8 cellular contexts compared by ENCODE assay signal in the genomic region with DNA sequence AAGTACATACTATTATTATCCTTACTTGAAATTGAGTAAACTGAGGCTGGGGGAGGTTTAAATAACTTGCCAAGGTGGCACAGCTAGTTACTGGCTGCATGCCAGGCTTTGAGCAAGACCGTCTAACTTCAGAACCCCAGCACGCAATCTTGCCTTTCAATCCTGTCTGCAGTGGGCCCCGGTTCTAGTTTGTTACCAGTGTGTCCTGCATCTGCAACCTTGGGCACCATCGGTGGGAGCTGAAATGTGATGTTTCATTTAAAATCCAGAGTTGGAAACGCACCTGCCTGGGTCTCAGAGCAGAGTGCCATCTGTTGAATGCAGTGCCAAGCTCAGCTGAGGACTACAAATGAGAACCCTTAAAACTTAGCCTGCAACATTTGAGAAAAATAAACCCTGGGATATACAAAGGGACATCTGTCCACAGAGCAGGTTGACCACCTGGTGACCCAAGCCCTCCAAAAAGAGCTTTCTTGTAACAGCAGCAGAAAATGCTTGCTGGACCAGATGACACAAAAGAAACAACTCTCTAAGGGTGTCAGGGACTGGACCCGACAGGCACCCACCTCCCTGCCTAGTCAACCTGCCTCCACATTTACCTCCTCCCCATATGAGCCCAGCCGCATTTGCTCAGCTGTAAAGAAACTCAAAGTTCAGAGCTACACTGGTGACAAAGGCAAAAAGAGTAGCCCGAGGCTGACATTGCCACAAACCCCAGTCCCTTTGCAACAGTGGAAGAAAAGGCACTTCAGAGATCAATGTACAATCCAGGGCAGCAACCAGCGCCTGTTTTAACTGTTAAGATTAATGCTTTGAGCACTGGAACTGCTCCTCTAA. TPM values are rescaled to one million over a fixed set of nuclear protein-coding genes. Genes with fewer than 3 reads are reported as not detected.
A peak's percentile ranks its signal among the peaks of the same experiment; 100 is the strongest.
DNase-seq lines count a peak whose midpoint lies in the region; ATAC-seq and TF ChIP-seq lines count a peak whose summit lies in the region.

No MANE protein-coding gene starts in this region.

- H3K27me3 ChIP-seq in naive thymus-derived CD4-positive, alpha-beta T cell (ENCODE audit: control insufficient read depth in 2 of 2, insufficient read depth in 2 of 2, low read length in 2 of 2), result peaks cover 5 to 8% of the 10 kb centered on the region in 2 donors

- H3K27ac ChIP-seq in coronary artery, result peak overlapping the region; percentile 3 to 86
- no peak overlapping the region for H3K27ac ChIP-seq in naive thymus-derived CD4-positive, alpha-beta T cell (ENCODE audit: low read depth, low read length)

- no peaks in the 10 kb centered on the region for H3K36me3 ChIP-seq in naive thymus-derived CD4-positive, alpha-beta T cell (ENCODE audit: control insufficient read depth in 2 of 3, insufficient read depth in 3 of 3, low read length in 3 of 3)

- peak overlapping the region; percentile 87 for H3K4me3 ChIP-seq in coronary artery
- H3K4me3 ChIP-seq in naive thymus-derived CD4-positive, alpha-beta T cell (ENCODE audit: low read length), result no peak overlapping the region

- H3K4me3 Mint-ChIP-seq in stimulated activated naive CD8-positive, alpha-beta T cell treated with anti-CD3 and anti-CD28 coated beads, Interleukin-15, Interleukin-2, amounts not matched to agents 100 ng/mL and 50 ng/mL, for 24 hours, result peak overlapping the region; percentile 72
- H3K4me3 Mint-ChIP-seq in naive thymus-derived CD4-positive, alpha-beta T cell, result peak overlapping the region; percentile 76 to 94 (median 84)

- H3K9me3 ChIP-seq in naive thymus-derived CD4-positive, alpha-beta T cell (ENCODE audit: control insufficient read depth in 2 of 3, low read length in 3 of 3), result no peaks in the 10 kb centered on the region

- H3K9me3 Mint-ChIP-seq in stimulated activated naive CD8-positive, alpha-beta T cell treated with anti-CD3 and anti-CD28 coated beads, Interleukin-15, Interleukin-2, amounts not matched to agents 100 ng/mL and 50 ng/mL, for 24 hours, result no peaks in the 10 kb centered on the region
- peaks cover 0 to 2% (median 0%) of the 10 kb centered on the region in 11 donors for H3K9me3 Mint-ChIP-seq in naive thymus-derived CD4-positive, alpha-beta T cell

- TF ChIP-seq CTCF in coronary artery (IDR thresholded peaks at IDR 0.05), result no peak

- intact Hi-C loops in naive thymus-derived CD4-positive, alpha-beta T cell (cut with micrococcal nuclease), result loop anchor here (5.0 to 10.0 kb wide), 3 partner anchors 59 to 249 kb away; no protein-coding TSS in a partner anchor

- DNase-seq in stimulated activated naive CD8-positive, alpha-beta T cell treated with anti-CD3 and anti-CD28 coated beads, Interleukin-15, Interleukin-2, amounts not matched to agents 100 U/mL and 50 U/mL, for 24 hours, result no peak
- no peak for DNase-seq in coronary artery (ENCODE audit: low spot score)
- DNase-seq in naive thymus-derived CD4-positive, alpha-beta T cell, result no peak
- DNase-seq in ecto neural progenitor cell (ENCODE audit: low spot score), result no peak
- DNase-seq in UCSD-AML1 (lab: John Stamatoyannopoulos, UW; ENCODE audit: unreplicated experiment), result no peak

- ATAC-seq in stimulated activated naive CD8-positive, alpha-beta T cell treated with anti-CD3 and anti-CD28 coated beads, Interleukin-15, Interleukin-2, amounts not matched to agents 100 U/mL and 50 U/mL, for 24 hours, result no peak
- no peak for ATAC-seq in naive thymus-derived CD4-positive, alpha-beta T cell
- ATAC-seq in HG03378 (IDR thresholded peaks at IDR 0.05; ENCODE audit: unreplicated experiment) (no peak), HG03460 (IDR thresholded peaks at IDR 0.05; ENCODE audit: unreplicated experiment) (no peak)

- H3K27ac Mint-ChIP-seq in stimulated activated naive CD8-positive, alpha-beta T cell treated with anti-CD3 and anti-CD28 coated beads, Interleukin-15, Interleukin-2, amounts not matched to agents 100 ng/mL and 50 ng/mL, for 24 hours, result no peak overlapping the region
- H3K27ac Mint-ChIP-seq in naive thymus-derived CD4-positive, alpha-beta T cell, result peak overlapping the region in 1 of 9 donors; percentile 33

- CTCF ChIA-PET in naive thymus-derived CD4-positive, alpha-beta T cell (lab: Charles Lee), result interaction anchor here (1.2 to 2.9 kb wide), 3 partner anchors 8 to 141 kb away, joined by 3 to 29 read pairs (median 5); no protein-coding TSS in a partner anchor

- H3K4me1 Mint-ChIP-seq in stimulated activated naive CD8-positive, alpha-beta T cell treated with anti-CD3 and anti-CD28 coated beads, Interleukin-15, Interleukin-2, amounts not matched to agents 100 ng/mL and 50 ng/mL, for 24 hours (ENCODE audit: low read depth), result peaks cover 13% of the 10 kb centered on the region
- H3K4me1 Mint-ChIP-seq in naive thymus-derived CD4-positive, alpha-beta T cell, result peaks cover 5 to 22% (median 18%) of the 10 kb centered on the region in 7 donors

- no peaks in the 10 kb centered on the region for H3K36me3 Mint-ChIP-seq in stimulated activated naive CD8-positive, alpha-beta T cell treated with anti-CD3 and anti-CD28 coated beads, Interleukin-15, Interleukin-2, amounts not matched to agents 100 ng/mL and 50 ng/mL, for 24 hours (ENCODE audit: low read depth)
- H3K36me3 Mint-ChIP-seq in naive thymus-derived CD4-positive, alpha-beta T cell, result no peaks in the 10 kb centered on the region

- peaks cover 0 to 9% of the 10 kb centered on the region in 2 donors for H3K4me1 ChIP-seq in naive thymus-derived CD4-positive, alpha-beta T cell (ENCODE audit: control insufficient read depth in 2 of 2, insufficient read depth in 2 of 2, low read length in 2 of 2)

- POLR2A ChIA-PET in naive thymus-derived CD4-positive, alpha-beta T cell (lab: Charles Lee), result interaction anchor here (1.5 kb wide), 1 partner anchor 89 kb away, joined by 8 read pairs; no protein-coding TSS in a partner anchor

- H3K27me3 Mint-ChIP-seq in stimulated activated naive CD8-positive, alpha-beta T cell treated with anti-CD3 and anti-CD28 coated beads, Interleukin-15, Interleukin-2, amounts not matched to agents 100 ng/mL and 50 ng/mL, for 24 hours, result peaks cover 35% of the 10 kb centered on the region
- H3K27me3 Mint-ChIP-seq in naive thymus-derived CD4-positive, alpha-beta T cell, result peaks cover 22 to 80% (median 38%) of the 10 kb centered on the region in 5 donors

RNA-seq across cellular contexts. Expression of a gene that starts 1.7 kb away (rescaled TPM):
- total RNA-seq in naive thymus-derived CD4-positive, alpha-beta T cell, result 10 to 100 TPM in 3 of 5 experiments, 1 to 10 TPM in 2; 7.1 to 20.5 (median 15.7) TPM
- 1 to 10 TPM in 1 of 2 donors, under 1 TPM in 1; 0.54 to 1.0 TPM for polyA plus RNA-seq in naive thymus-derived CD4-positive, alpha-beta T cell
